In the genomic region with DNA sequence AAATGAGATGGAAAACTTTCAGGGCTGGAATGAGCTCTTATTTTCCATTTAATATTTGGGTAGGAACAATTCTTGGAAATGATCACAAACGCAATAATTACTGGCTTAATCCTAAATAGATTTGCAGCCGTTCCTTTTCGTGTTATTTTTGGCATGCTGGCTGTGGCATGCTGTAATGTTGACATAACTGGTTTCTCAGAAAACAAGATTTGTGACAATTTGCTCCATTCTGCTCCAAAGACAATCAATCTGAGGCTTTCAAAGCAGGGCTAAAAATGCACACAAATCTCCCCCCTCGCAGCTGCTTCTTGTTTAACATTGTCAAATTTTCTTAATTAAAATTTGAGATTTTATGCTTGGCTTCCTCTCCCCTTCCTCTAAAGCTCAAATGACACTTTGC, we compare ENCODE assay signal across 15 cellular contexts.
DNase-seq lines count a peak whose midpoint lies in the region; ATAC-seq and TF ChIP-seq lines count a peak whose summit lies in the region.
"Had no signal": no experiment of that assay in that cellular context is flagged by ENCODE, and none has a peak within 500 bp of the region (broad histone marks: within the 10 kb centered on the region; RNA-seq: fewer than 3 reads in every experiment).

No MANE protein-coding gene starts in this region.

- no peak for ATAC-seq in activated T-helper 17 cell treated with anti-CD3 and anti-CD28 coated beads, Interleukin-2, amount 50 U/mL, for 72 hours (replicated peaks)
- no peak for ATAC-seq in esophagus mucosa
- ATAC-seq: naive thymus-derived CD8-positive, alpha-beta T cell; Panc1 had no signal

- peak; percentile 88 for DNase-seq in NCI-H1694 treated with DMSO at 0.1 percent for 48 hours (lab: John Stamatoyannopoulos, UW)
- peak; percentile 33 for DNase-seq in brain microvascular endothelial cell
- DNase-seq in left kidney (ENCODE audit: low read depth, low spot score): peak; percentile 73
- DNase-seq in NCI-H82 treated with DMSO at 0.1 percent for 48 hours (lab: John Stamatoyannopoulos, UW; ENCODE audit: unreplicated experiment): no peak
- no peak for DNase-seq in NCI-H510A (lab: John Stamatoyannopoulos, UW)
- DNase-seq: activated B cell treated with CpG ODN at 0.5 μM for 24 hours; MV-4-11; naive thymus-derived CD8-positive, alpha-beta T cell; stimulated activated CD4-positive, alpha-beta T cell treated with anti-CD3 and anti-CD28 coated beads, Interleukin-4, amount 100 ng/mL, for 24 hours; substantia nigra had no signal

- H3K4me3 Mint-ChIP-seq in activated T-helper 17 cell treated with anti-CD3 and anti-CD28 coated beads, Interleukin-2, amount 50 U/mL, for 72 hours: no peak overlapping the region
- H3K4me3 Mint-ChIP-seq: activated B cell treated with CpG ODN at 0.5 μM for 24 hours; dendritic cell treated with granulocyte-macrophage colony-stimulating factor and Interleukin-4, amounts not matched to agents 40 ng/mL and 50 ng/mL, for 4 days; naive thymus-derived CD8-positive, alpha-beta T cell had no signal

- H3K36me3 Mint-ChIP-seq in activated T-helper 17 cell treated with anti-CD3 and anti-CD28 coated beads, Interleukin-2, amount 50 U/mL, for 72 hours (ENCODE audit: low read depth): no peaks in the 10 kb centered on the region

- H3K27ac ChIP-seq in brain microvascular endothelial cell (no peak overlapping the region), subcutaneous abdominal adipose tissue (ENCODE audit: low read depth, low read length) (peak overlapping the region; percentile 59)

- H3K9ac ChIP-seq in subcutaneous abdominal adipose tissue (ENCODE audit: low read length in 5 of 5): no peak overlapping the region

- TF ChIP-seq CTCF in brain microvascular endothelial cell (IDR thresholded peaks at IDR 0.05; ENCODE audit: low read depth, low read length, missing control alignments): no peak

- no peaks in the 10 kb centered on the region for H3K27me3 Mint-ChIP-seq in activated T-helper 17 cell treated with anti-CD3 and anti-CD28 coated beads, Interleukin-2, amount 50 U/mL, for 72 hours
- H3K27me3 Mint-ChIP-seq: dendritic cell treated with granulocyte-macrophage colony-stimulating factor and Interleukin-4, amounts not matched to agents 40 ng/mL and 50 ng/mL, for 4 days had no signal

- no peaks in the 10 kb centered on the region for H3K27me3 ChIP-seq in brain microvascular endothelial cell (replicated peaks)
- H3K27me3 ChIP-seq in subcutaneous abdominal adipose tissue (ENCODE audit: control insufficient read depth in 5 of 5, insufficient read depth in 4 of 5, low read length in 5 of 5): no peaks in the 10 kb centered on the region

- H3K9me3 ChIP-seq in subcutaneous abdominal adipose tissue (ENCODE audit: control insufficient read depth in 5 of 5, low read length in 5 of 5): no peaks in the 10 kb centered on the region

- H3K4me3 ChIP-seq in brain microvascular endothelial cell (ENCODE audit: low read depth, low read length) (no peak overlapping the region), subcutaneous abdominal adipose tissue (ENCODE audit: low read depth in 1 of 5, low read length in 5 of 5) (no peak overlapping the region)

- H3K9me3 Mint-ChIP-seq in activated T-helper 17 cell treated with anti-CD3 and anti-CD28 coated beads, Interleukin-2, amount 50 U/mL, for 72 hours: no peaks in the 10 kb centered on the region
- H3K9me3 Mint-ChIP-seq: activated B cell treated with CpG ODN at 0.5 μM for 24 hours; dendritic cell treated with granulocyte-macrophage colony-stimulating factor and Interleukin-4, amounts not matched to agents 40 ng/mL and 50 ng/mL, for 4 days; naive thymus-derived CD8-positive, alpha-beta T cell had no signal

- H3K36me3 ChIP-seq in brain microvascular endothelial cell (replicated peaks) (no peaks in the 10 kb centered on the region), subcutaneous abdominal adipose tissue (ENCODE audit: control insufficient read depth in 5 of 5, insufficient read depth in 5 of 5, low read length in 5 of 5) (no peaks in the 10 kb centered on the region)

- H3K4me1 Mint-ChIP-seq in activated T-helper 17 cell treated with anti-CD3 and anti-CD28 coated beads, Interleukin-2, amount 50 U/mL, for 72 hours: no peaks in the 10 kb centered on the region
- H3K4me1 Mint-ChIP-seq: activated B cell treated with CpG ODN at 0.5 μM for 24 hours had no signal

- in situ Hi-C loops in brain microvascular endothelial cell (cut with HindIII; ENCODE audit: low pct_ligation_motif_present, low sequenced_read_pairs): no loop called here

- H3K4me1 ChIP-seq in subcutaneous abdominal adipose tissue (ENCODE audit: control insufficient read depth in 5 of 5, insufficient read depth in 5 of 5, low read length in 5 of 5): peaks cover 3 to 32% (median 13%) of the 10 kb centered on the region in 5 donors

- no peak overlapping the region for H3K27ac Mint-ChIP-seq in activated T-helper 17 cell treated with anti-CD3 and anti-CD28 coated beads, Interleukin-2, amount 50 U/mL, for 72 hours
- H3K27ac Mint-ChIP-seq: activated B cell treated with CpG ODN at 0.5 μM for 24 hours; dendritic cell treated with granulocyte-macrophage colony-stimulating factor and Interleukin-4, amounts not matched to agents 40 ng/mL and 50 ng/mL, for 4 days; naive thymus-derived CD8-positive, alpha-beta T cell had no signal

Comparison
In these comparisons a context has a peak if more than half of its experiments do, and no peak if none do; other contexts are left out.
1. DNase-seq: peak in NCI-H1694 treated with DMSO at 0.1 percent for 48 hours (single experiment), brain microvascular endothelial cell (single experiment) and left kidney (single experiment); none in NCI-H82 treated with DMSO at 0.1 percent for 48 hours (single experiment) and NCI-H510A (single experiment).